In the genomic region with DNA sequence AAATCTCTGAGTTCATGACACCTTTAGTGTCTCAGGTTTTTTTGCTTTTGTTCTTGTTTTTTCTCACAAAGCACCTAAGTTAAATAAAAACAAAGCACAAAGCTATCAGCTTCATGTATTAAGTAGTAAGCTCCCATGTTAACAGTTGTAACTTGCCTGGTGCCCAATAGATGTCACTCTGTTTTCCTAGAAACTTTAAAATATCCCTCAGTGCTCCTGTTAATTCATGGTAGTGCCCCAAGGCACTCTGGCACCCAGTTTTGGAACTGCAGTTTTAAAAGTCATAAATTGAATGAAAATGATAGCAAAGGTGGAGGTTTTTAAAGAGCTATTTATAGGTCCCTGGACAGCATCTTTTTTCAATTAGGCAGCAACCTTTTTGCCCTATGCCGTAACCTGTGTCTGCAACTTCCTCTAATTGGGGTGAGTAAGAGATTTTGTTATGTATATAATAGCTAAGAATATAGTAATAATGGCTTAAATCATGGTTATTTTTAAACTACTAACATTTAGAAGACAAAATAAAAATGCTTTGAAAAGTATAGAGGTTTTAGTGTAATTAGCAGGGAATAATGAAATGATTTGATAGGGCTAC, we compare ENCODE assay signal across 9 cellular contexts.
DNase-seq lines count a peak whose midpoint lies in the region; ATAC-seq and TF ChIP-seq lines count a peak whose summit lies in the region.
"Had no signal": no experiment of that assay in that cellular context is flagged by ENCODE, and none has a peak within 500 bp of the region (broad histone marks: within the 10 kb centered on the region; RNA-seq: fewer than 3 reads in every experiment).

No MANE protein-coding gene starts in this region.

- H3K27ac Mint-ChIP-seq in T-helper 2 cell treated with Interferon-gamma antibody and Interleukin-4, amounts not matched to agents 5 μg/mL and 100 μg/mL, for 36 hours = no peak overlapping the region

- no peaks in the 10 kb centered on the region for H3K27me3 ChIP-seq in HAP-1 (ENCODE audit: low read depth)
- no peaks in the 10 kb centered on the region for H3K27me3 ChIP-seq in Panc1 (ENCODE audit: control insufficient read depth, insufficient read depth, low read length)
- no peaks in the 10 kb centered on the region for H3K27me3 ChIP-seq in foreskin keratinocyte

- intact Hi-C loops in Panc1 (cut with micrococcal nuclease; ENCODE audit: unreplicated experiment) = no loop called here

- H3K36me3 Mint-ChIP-seq in T-helper 2 cell treated with Interferon-gamma antibody and Interleukin-4, amounts not matched to agents 5 μg/mL and 100 μg/mL, for 36 hours (ENCODE audit: low read depth) = no peaks in the 10 kb centered on the region

- H3K4me1 Mint-ChIP-seq in T-helper 2 cell treated with Interferon-gamma antibody and Interleukin-4, amounts not matched to agents 5 μg/mL and 100 μg/mL, for 36 hours (ENCODE audit: low read depth) = no peaks in the 10 kb centered on the region

- H3K9me3 Mint-ChIP-seq in T-helper 2 cell treated with Interferon-gamma antibody and Interleukin-4, amounts not matched to agents 5 μg/mL and 100 μg/mL, for 36 hours = no peaks in the 10 kb centered on the region

- no TSS peak for BruUV-seq in Panc1 (replicated peaks; lab: Mats Ljungman, UMichigan)

- in situ Hi-C loops in ACHN (cut with HindIII; ENCODE audit: low pct_ligation_motif_present, low pct_unique_long_range_greater_than_20kb, low sequenced_read_pairs) = no loop called here
- in situ Hi-C loops in HAP-1 (cut with MboI; ENCODE audit: low sequenced_read_pairs) = no loop called here
- in situ Hi-C loops in Panc1 (cut with HindIII; ENCODE audit: low pct_unique_long_range_greater_than_20kb, low sequenced_read_pairs) = no loop called here

- H3K4me1 ChIP-seq in HAP-1 (peaks cover 4% of the 10 kb centered on the region), Panc1 (ENCODE audit: control insufficient read depth, insufficient read depth, low read length) (no peaks in the 10 kb centered on the region), foreskin keratinocyte (no peaks in the 10 kb centered on the region)

- H3K9me3 ChIP-seq in HAP-1 (no peaks in the 10 kb centered on the region), Panc1 (ENCODE audit: control insufficient read depth, insufficient read depth, low read depth, low read length) (no peaks in the 10 kb centered on the region)

- H3K4me3 ChIP-seq in HAP-1 (no peak overlapping the region), Panc1 (ENCODE audit: low read depth in 2 of 2, low read length in 2 of 2) (no peak overlapping the region)

- TF ChIP-seq POLR2A in erythroblast (IDR thresholded peaks at IDR 0.05; ENCODE audit: low read length) = no peak

- no peaks in the 10 kb centered on the region for H3K27me3 Mint-ChIP-seq in T-helper 2 cell treated with Interferon-gamma antibody and Interleukin-4, amounts not matched to agents 5 μg/mL and 100 μg/mL, for 36 hours (ENCODE audit: low read depth)

- POLR2A ChIA-PET in Panc1 (lab: Charles Lee) = no interaction called here

- no peak overlapping the region for H3K4me3 Mint-ChIP-seq in T-helper 2 cell treated with Interferon-gamma antibody and Interleukin-4, amounts not matched to agents 5 μg/mL and 100 μg/mL, for 36 hours

- CTCF ChIA-PET in Panc1 (lab: Charles Lee) = interaction anchor here (0.6 kb wide), 1 partner anchor 835 kb away, joined by 3 read pairs; no protein-coding TSS in a partner anchor

- ATAC-seq in Panc1 (no peak), foreskin keratinocyte (peak; percentile 82)

- H3K36me3 ChIP-seq in HAP-1 (replicated peaks) (no peaks in the 10 kb centered on the region), Panc1 (ENCODE audit: control insufficient read depth, insufficient read depth, low read length) (no peaks in the 10 kb centered on the region)

- TF ChIP-seq CTCF in Panc1 (IDR thresholded peaks at IDR 0.05) (peak; percentile 25; the same call in 1 of the 2 replicates), foreskin keratinocyte (conservative IDR thresholded peaks at IDR 0.05) (peak; percentile 60)

- peak; percentile 57 for DNase-seq in ACHN
- DNase-seq in HAP-1 (ENCODE audit: low spot score in 2 of 2) = peak; percentile 11 to 40
- no peak for DNase-seq in Panc1 (ENCODE audit: low read depth, low spot score)
- peak; percentile 8 to 38 for DNase-seq in foreskin keratinocyte
- no peak for DNase-seq in T-helper 2 cell treated with Interferon-gamma antibody and Interleukin-4, amounts not matched to agents 5 μg/mL and 100 μg/mL, for 36 hours (ENCODE audit: low spot score)
- no peak for DNase-seq in midbrain (lab: John Stamatoyannopoulos, UW)
- DNase-seq in erythroblast (lab: John Stamatoyannopoulos, UW) = no peak
- DNase-seq in NCI-H1930 (lab: John Stamatoyannopoulos, UW) = no peak
- DNase-seq: stimulated activated naive CD4-positive, alpha-beta T cell treated with Interleukin-2 at 50 U/mL for 16 hours had no signal

- no peak overlapping the region for H3K27ac ChIP-seq in Panc1 (ENCODE audit: low read length)
- H3K27ac ChIP-seq in foreskin keratinocyte = no peak overlapping the region

Comparison
In these comparisons a context has a peak if more than half of its experiments do, and no peak if none do; other contexts are left out.
1. DNase-seq: peak in ACHN (single experiment), HAP-1 (2 of 2) and foreskin keratinocyte (2 of 2); none in Panc1 (single experiment), T-helper 2 cell treated with Interferon-gamma antibody and Interleukin-4, amounts not matched to agents 5 μg/mL and 100 μg/mL, for 36 hours (single experiment), midbrain (single experiment), erythroblast (0 of 2) and NCI-H1930 (0 of 2).